ENCODE assay signal across 8 cellular contexts in the genomic region with DNA sequence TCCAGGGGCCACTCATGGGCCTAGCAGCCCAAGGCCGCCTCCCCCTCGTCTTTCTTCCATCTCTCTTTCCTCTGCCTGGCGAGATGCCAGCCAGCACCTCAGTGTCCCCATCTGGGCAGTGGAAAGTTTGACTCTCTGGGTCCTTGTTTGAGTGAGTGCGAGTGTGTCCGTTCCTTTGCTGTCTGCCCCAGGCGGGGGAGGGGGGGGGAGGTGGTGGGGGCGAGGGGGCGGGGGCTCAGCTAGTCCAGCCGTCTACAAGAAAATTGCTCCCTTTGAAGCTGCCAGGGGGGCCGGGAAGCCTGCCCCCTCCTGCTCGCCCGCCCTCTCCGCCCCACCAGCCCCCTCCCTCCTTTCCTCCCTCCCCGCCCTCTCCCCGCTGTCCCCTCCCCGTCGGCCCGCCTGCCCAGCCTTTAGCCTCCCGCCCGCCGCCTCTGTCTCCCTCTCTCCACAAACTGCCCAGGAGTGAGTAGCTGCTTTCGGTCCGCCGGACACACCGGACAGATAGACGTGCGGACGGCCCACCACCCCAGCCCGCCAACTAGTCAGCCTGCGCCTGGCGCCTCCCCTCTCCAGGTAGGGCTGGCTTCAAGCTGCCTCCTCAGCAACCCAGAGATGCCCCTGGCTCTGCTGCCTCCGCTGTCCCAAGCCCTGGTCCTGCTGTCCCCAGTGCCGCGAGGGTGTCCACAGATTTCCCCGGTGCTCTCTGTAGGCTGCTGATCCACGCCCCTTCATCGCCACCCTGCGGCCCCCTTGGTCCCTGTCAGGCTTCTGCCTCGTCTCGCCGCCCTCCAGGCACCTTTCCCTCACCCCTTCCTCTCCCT. TPM values are rescaled to one million over a fixed set of nuclear protein-coding genes. Genes with fewer than 3 reads are reported as not detected.
DNase-seq lines count a peak whose midpoint lies in the region; ATAC-seq and TF ChIP-seq lines count a peak whose summit lies in the region.

A gene (plus strand): TSS at position 440 of the 821 bp plus-strand sequence. CDS start 9,652 bp downstream, outside the sequence.

- intact Hi-C loops in Right ventricle myocardium inferior (cut with DNase I) = loop anchor here (1.0 to 2.0 kb wide), 2 partner anchors 23 to 32 kb away; no protein-coding TSS in a partner anchor
- intact Hi-C loops in posterior vena cava (cut with DNase I) = loop anchor here in 1 of 2 donors (1.0 kb wide), 1 partner anchor 46 kb away; no protein-coding TSS in a partner anchor

- DNase-seq in HEK293T (ENCODE audit: extremely low spot score) (peak; percentile 36), Right ventricle myocardium inferior (ENCODE audit: missing footprints) (no peak), posterior vena cava (ENCODE audit: low spot score) (peak; percentile 92), RKO (ENCODE audit: low spot score) (no peak), GM10266 (ENCODE audit: extremely low spot score) (no peak)

- CTCF ChIA-PET in HEK293T (lab: Yijun Ruan, JAX) = no interaction called here

- TF ChIP-seq CTCF in GM10266 (IDR thresholded peaks at IDR 0.05; ENCODE audit: control insufficient read depth, insufficient read depth, low read depth, missing control alignments) = no peak

- ATAC-seq in SK-N-SH treated with all-trans-retinoic acid at 6 μM for 48 hours = peak; percentile 70
- ATAC-seq in Right ventricle myocardium inferior = peak; percentile 63
- ATAC-seq in GM19328 (IDR thresholded peaks at IDR 0.05; ENCODE audit: unreplicated experiment) = no peak
- no peak for ATAC-seq in GM21825 (IDR thresholded peaks at IDR 0.05; ENCODE audit: unreplicated experiment)

- POLR2A ChIA-PET in HEK293T (lab: Yijun Ruan, JAX) = no interaction called here

TF ChIP-seq in HEK293T, 16 proteins besides CTCF, POLR2A, EP300 and RAD21:
- TF ChIP-seq NFRKB (IDR thresholded peaks at IDR 0.05) (no peak), ARNT (IDR thresholded peaks at IDR 0.05) (no peak), FOXK2 (IDR thresholded peaks at IDR 0.05) (no peak), SUZ12 (IDR thresholded peaks at IDR 0.05) (no peak), CTBP1 (IDR thresholded peaks at IDR 0.05; ENCODE audit: borderline replicate concordance) (no peak), L3MBTL2 (conservative IDR thresholded peaks at IDR 0.05) (no peak), BHLHE40 (IDR thresholded peaks at IDR 0.05; ENCODE audit: borderline replicate concordance) (no peak), ELF4 (IDR thresholded peaks at IDR 0.05) (no peak), LEF1 (IDR thresholded peaks at IDR 0.05; ENCODE audit: borderline replicate concordance) (no peak), TARDBP (IDR thresholded peaks at IDR 0.05) (no peak), SP1 (IDR thresholded peaks at IDR 0.05) (no peak), FOXM1 (IDR thresholded peaks at IDR 0.05; ENCODE audit: borderline replicate concordance) (no peak), FOXA1 (IDR thresholded peaks at IDR 0.05) (no peak), HDGF (IDR thresholded peaks at IDR 0.05; ENCODE audit: borderline replicate concordance) (no peak), ZNF384 (IDR thresholded peaks at IDR 0.05) (no peak)
- TF ChIP-seq, protein P1, sequence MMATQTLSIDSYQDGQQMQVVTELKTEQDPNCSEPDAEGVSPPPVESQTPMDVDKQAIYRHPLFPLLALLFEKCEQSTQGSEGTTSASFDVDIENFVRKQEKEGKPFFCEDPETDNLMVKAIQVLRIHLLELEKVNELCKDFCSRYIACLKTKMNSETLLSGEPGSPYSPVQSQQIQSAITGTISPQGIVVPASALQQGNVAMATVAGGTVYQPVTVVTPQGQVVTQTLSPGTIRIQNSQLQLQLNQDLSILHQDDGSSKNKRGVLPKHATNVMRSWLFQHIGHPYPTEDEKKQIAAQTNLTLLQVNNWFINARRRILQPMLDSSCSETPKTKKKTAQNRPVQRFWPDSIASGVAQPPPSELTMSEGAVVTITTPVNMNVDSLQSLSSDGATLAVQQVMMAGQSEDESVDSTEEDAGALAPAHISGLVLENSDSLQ (IDR thresholded peaks at IDR 0.05) = no peak

TF ChIP-seq in SK-N-SH treated with all-trans-retinoic acid at 6 μM for 48 hours, 23 proteins besides CTCF, POLR2A, EP300 and RAD21:
- TF ChIP-seq ESRRG (CRISPR knock-in tag; IDR thresholded peaks at IDR 0.05) (no peak), ZFP3 (CRISPR knock-in tag; IDR thresholded peaks at IDR 0.05) (no peak), ISL1 (CRISPR knock-in tag; IDR thresholded peaks at IDR 0.05) (no peak)

RNA-seq across cellular contexts. Expression of the gene that starts here (rescaled TPM):
- total RNA-seq in Right ventricle myocardium inferior = 42.2 TPM
- 100 to 1,000 TPM; 392 to 743 TPM for total RNA-seq in posterior vena cava

Comparison
In these comparisons a context has a peak if more than half of its experiments do, and no peak if none do; other contexts are left out.
1. DNase-seq: peak in HEK293T (single experiment) and posterior vena cava (single experiment); none in Right ventricle myocardium inferior (single experiment), RKO (single experiment) and GM10266 (single experiment).
2. ATAC-seq: peak in SK-N-SH treated with all-trans-retinoic acid at 6 μM for 48 hours (single experiment) and Right ventricle myocardium inferior (single experiment); none in GM19328 (single experiment) and GM21825 (single experiment).